ENCODE assay signal across 9 cellular contexts in the genomic region with DNA sequence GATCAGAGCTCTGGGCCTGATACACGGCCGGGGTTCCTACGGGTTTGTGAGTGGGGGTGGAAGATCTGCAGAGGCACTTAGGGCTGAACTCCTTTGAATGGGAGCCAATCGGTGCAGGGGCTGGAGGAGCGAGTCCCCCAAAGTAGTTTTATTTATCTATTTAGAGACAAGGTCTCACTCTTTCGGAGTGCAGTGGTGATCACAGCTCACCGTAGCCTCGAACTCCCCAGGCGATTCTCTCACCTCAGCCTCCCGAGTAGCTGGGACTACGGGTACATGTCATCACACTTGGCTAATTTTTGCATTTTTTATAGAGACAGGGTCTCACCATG. TPM values are rescaled to one million over a fixed set of nuclear protein-coding genes. Genes with fewer than 3 reads are reported as not detected.
DNase-seq lines count a peak whose midpoint lies in the region; ATAC-seq and TF ChIP-seq lines count a peak whose summit lies in the region.
"Had no signal": no experiment of that assay in that cellular context is flagged by ENCODE, and none has a peak within 500 bp of the region (broad histone marks: within the 10 kb centered on the region; RNA-seq: fewer than 3 reads in every experiment).

No MANE protein-coding gene starts in this region.

- intact Hi-C loops in left cardiac atrium (cut with DNase I) (no loop called here), adrenal gland (cut with DNase I) (no loop called here), sciatic nerve (cut with DNase I) (no loop called here)

- TF ChIP-seq EP300 in tibial nerve (IDR thresholded peaks at IDR 0.05): no peak

- TF ChIP-seq POLR2A in adrenal gland (IDR thresholded peaks at IDR 0.05): no peak
- TF ChIP-seq POLR2A in tibial nerve (IDR thresholded peaks at IDR 0.05): no peak

- DNase-seq in right atrium auricular region (ENCODE audit: low spot score): no peak
- DNase-seq in left cardiac atrium: no peak
- DNase-seq in adrenal gland: no peak
- DNase-seq in tibial nerve (ENCODE audit: low spot score in 2 of 2): no peak
- no peak for DNase-seq in AG08395 (ENCODE audit: low spot score)
- DNase-seq in sciatic nerve (ENCODE audit: low spot score): no peak

- ATAC-seq in left cardiac atrium (no peak), GM19452 (IDR thresholded peaks at IDR 0.05; ENCODE audit: unreplicated experiment) (no peak), sciatic nerve (no peak)

- H3K36me3 ChIP-seq in right atrium auricular region (no peaks in the 10 kb centered on the region), adrenal gland (replicated peaks in 1 of 2) (no peaks in the 10 kb centered on the region), mesodermal cell (ENCODE audit: control insufficient read depth, insufficient read depth, low read length) (peaks cover 28% of the 10 kb centered on the region), tibial nerve (no peaks in the 10 kb centered on the region)

- H3K4me1 ChIP-seq in right atrium auricular region (peaks cover 0 to 39% of the 10 kb centered on the region in 2 donors), adrenal gland (replicated peaks in 1 of 2) (peaks cover 16 to 29% of the 10 kb centered on the region in 2 donors), mesodermal cell (ENCODE audit: control insufficient read depth, insufficient read depth, low read length, poor library complexity, severe bottlenecking) (peaks cover 6% of the 10 kb centered on the region), tibial nerve (peaks cover 0 to 33% (median 8%) of the 10 kb centered on the region in 4 donors)

- peak in 1 of 2 donors; percentile 8 for TF ChIP-seq CTCF in right atrium auricular region (IDR thresholded peaks at IDR 0.05)
- TF ChIP-seq CTCF in adrenal gland (IDR thresholded peaks at IDR 0.05): peak in 1 of 6 experiments; percentile 21
- peak in 1 of 5 experiments; percentile 7 for TF ChIP-seq CTCF in tibial nerve (IDR thresholded peaks at IDR 0.05)

- peak overlapping the region; percentile 84 to 93 for H3K27ac ChIP-seq in right atrium auricular region
- H3K27ac ChIP-seq in adrenal gland: peak overlapping the region in 4 of 5 donors; percentile 71 to 96 (median 82)
- peak overlapping the region; percentile 99 for H3K27ac ChIP-seq in mesodermal cell (ENCODE audit: low read depth, low read length, severe bottlenecking)
- H3K27ac ChIP-seq in tibial nerve: peak overlapping the region; percentile 75 to 98 (median 92)

- H3K4me3 ChIP-seq in right atrium auricular region: peak overlapping the region in 1 of 2 donors; percentile 59
- peak overlapping the region in 1 of 4 donors; percentile 52 for H3K4me3 ChIP-seq in adrenal gland
- peak overlapping the region; percentile 64 for H3K4me3 ChIP-seq in mesodermal cell (ENCODE audit: extremely low read depth, insufficient read depth, low read length, poor library complexity, severe bottlenecking)
- peak overlapping the region in 1 of 4 donors; percentile 57 for H3K4me3 ChIP-seq in tibial nerve

- H3K27me3 ChIP-seq in right atrium auricular region (no peaks in the 10 kb centered on the region), adrenal gland (no peaks in the 10 kb centered on the region), tibial nerve (peaks cover 0 to 20% of the 10 kb centered on the region in 2 donors)

- H3K9me3 ChIP-seq in right atrium auricular region (no peaks in the 10 kb centered on the region), adrenal gland (replicated peaks in 1 of 3) (no peaks in the 10 kb centered on the region), mesodermal cell (ENCODE audit: control insufficient read depth, low read length) (no peaks in the 10 kb centered on the region), tibial nerve (no peaks in the 10 kb centered on the region)

- 42 to 65% (median 45%) methylated on average over 7 to 11 of the region's 11 CpGs for WGBS in adrenal gland, 4 donors
- WGBS in mesodermal cell (ENCODE audit: insufficient coverage in 2 of 2), 2 experiments: 63 to 86% methylated on average over 6 to 7 of the region's 11 CpGs
- 48 to 53% methylated on average over 9 to 11 of the region's 11 CpGs for WGBS in tibial nerve, 2 donors

RNA-seq across cellular contexts. Expression of gene CELSR3, which starts 1.6 kb away (rescaled TPM):
- total RNA-seq in right atrium auricular region: under 1 TPM; 0.11 to 0.59 TPM
- total RNA-seq in left cardiac atrium: under 1 TPM; 0.24 to 0.39 TPM
- total RNA-seq in adrenal gland: 1 to 10 TPM in 5 of 8 donors, under 1 TPM in 3; 0.78 to 3.9 (median 1.3) TPM
- polyA plus RNA-seq in adrenal gland: 10 to 100 TPM in 1 of 3 donors, 1 to 10 TPM in 2; 1.4 to 23.5 (median 4.4) TPM
- polyA plus RNA-seq in mesodermal cell (2013, experiment 1 of 2): 21.2 TPM
- 14.6 TPM for polyA plus RNA-seq in mesodermal cell (2013, experiment 2 of 2)
- 10 to 100 TPM in 1 of 4 donors, 1 to 10 TPM in 2, under 1 TPM in 1; 0.87 to 13.5 (median 1.5) TPM for total RNA-seq in tibial nerve
- 1.5 TPM for total RNA-seq in sciatic nerve

RNA-seq across cellular contexts. Expression of gene NCKIPSD, which starts 21.4 kb away (rescaled TPM):
- total RNA-seq in right atrium auricular region: 10 to 100 TPM; 51.7 to 97.7 TPM
- total RNA-seq in left cardiac atrium: 10 to 100 TPM; 19.4 to 27.8 TPM
- 10 to 100 TPM; 21.5 to 78.7 (median 36.3) TPM for total RNA-seq in adrenal gland
- polyA plus RNA-seq in adrenal gland: 10 to 100 TPM; 14.0 to 29.9 (median 15.7) TPM
- polyA plus RNA-seq in mesodermal cell (2013, experiment 1 of 2): 23.4 TPM
- 20.1 TPM for polyA plus RNA-seq in mesodermal cell (2013, experiment 2 of 2)
- 10 to 100 TPM; 32.4 to 88.5 (median 51.8) TPM for total RNA-seq in tibial nerve
- 29.3 TPM for total RNA-seq in sciatic nerve

RNA-seq across cellular contexts. Expression of gene SLC26A6, which starts 29.0 kb away (rescaled TPM):
- total RNA-seq in right atrium auricular region (10 to 100 TPM in 1 of 2 donors, 1 to 10 TPM in 1; 9.6 to 10.1 TPM), left cardiac atrium (10 to 100 TPM; 11.2 to 14.6 TPM), adrenal gland (10 to 100 TPM in 7 of 8 donors, 1 to 10 TPM in 1; 7.8 to 27.6 (median 15.7) TPM), tibial nerve (10 to 100 TPM; 13.8 to 26.4 (median 15.9) TPM), sciatic nerve (17.1 TPM)
- 10 to 100 TPM in 2 of 3 donors, 1 to 10 TPM in 1; 8.3 to 47.2 (median 23.5) TPM for polyA plus RNA-seq in adrenal gland
- 77.2 TPM for polyA plus RNA-seq in mesodermal cell (2013, experiment 1 of 2)
- 63.0 TPM for polyA plus RNA-seq in mesodermal cell (2013, experiment 2 of 2)

RNA-seq across cellular contexts. Expression of gene TMEM89, which starts 42.7 kb away (rescaled TPM):
- total RNA-seq in right atrium auricular region: not detected
- total RNA-seq in left cardiac atrium: not detected
- not detected for total RNA-seq in adrenal gland
- polyA plus RNA-seq in adrenal gland: not detected
- not detected for polyA plus RNA-seq in mesodermal cell (2013, experiment 1 of 2)
- not detected for polyA plus RNA-seq in mesodermal cell (2013, experiment 2 of 2)
- total RNA-seq in tibial nerve: not detected
- not detected for total RNA-seq in sciatic nerve
- total RNA-seq: pulmonary artery endothelial cell had no signal

RNA-seq across cellular contexts. Expression of gene IP6K2, which starts 52.7 kb away (rescaled TPM):
- total RNA-seq in right atrium auricular region (10 to 100 TPM; 35.7 to 39.6 TPM), left cardiac atrium (10 to 100 TPM; 24.0 to 38.4 TPM), adrenal gland (100 to 1,000 TPM in 4 of 8 donors, 10 to 100 TPM in 4; 44.9 to 130 (median 98.4) TPM), tibial nerve (100 to 1,000 TPM; 130 to 202 (median 171) TPM), sciatic nerve (104 TPM)
- 100 to 1,000 TPM in 2 of 3 donors, 10 to 100 TPM in 1; 67.2 to 185 (median 182) TPM for polyA plus RNA-seq in adrenal gland
- 155 TPM for polyA plus RNA-seq in mesodermal cell (2013, experiment 1 of 2)
- 132 TPM for polyA plus RNA-seq in mesodermal cell (2013, experiment 2 of 2)
